Comparison of ENCODE assay signal across 1 cellular context in genomic region chr4:186936496-186937375, GRCh38.
TF ChIP-seq lines count a peak whose summit lies in the region.

No MANE protein-coding gene starts in this region.

TF ChIP-seq in HepG2, 621 proteins besides CTCF, POLR2A, EP300 and RAD21 (continued from another document and continues in another):
- TF ChIP-seq, protein P1, sequence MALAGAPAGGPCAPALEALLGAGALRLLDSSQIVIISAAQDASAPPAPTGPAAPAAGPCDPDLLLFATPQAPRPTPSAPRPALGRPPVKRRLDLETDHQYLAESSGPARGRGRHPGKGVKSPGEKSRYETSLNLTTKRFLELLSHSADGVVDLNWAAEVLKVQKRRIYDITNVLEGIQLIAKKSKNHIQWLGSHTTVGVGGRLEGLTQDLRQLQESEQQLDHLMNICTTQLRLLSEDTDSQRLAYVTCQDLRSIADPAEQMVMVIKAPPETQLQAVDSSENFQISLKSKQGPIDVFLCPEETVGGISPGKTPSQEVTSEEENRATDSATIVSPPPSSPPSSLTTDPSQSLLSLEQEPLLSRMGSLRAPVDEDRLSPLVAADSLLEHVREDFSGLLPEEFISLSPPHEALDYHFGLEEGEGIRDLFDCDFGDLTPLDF (CRISPR knock-in tag; IDR thresholded peaks at IDR 0.05): no peak
- TF ChIP-seq DMTF1 (CRISPR knock-in tag; IDR thresholded peaks at IDR 0.05) (no peak), CREB1 (IDR thresholded peaks at IDR 0.05) (no peak), CREB1 (CRISPR knock-in tag; IDR thresholded peaks at IDR 0.05) (peak; percentile 55; the same call in 1 of the 2 replicates), FOXJ3 (CRISPR knock-in tag; IDR thresholded peaks at IDR 0.05; ENCODE audit: borderline replicate concordance) (peak; percentile 77; the same call in 1 of the 2 replicates), HDAC6 (IDR thresholded peaks at IDR 0.05; ENCODE audit: low read depth, low read length) (no peak), ZSCAN30 (CRISPR knock-in tag; IDR thresholded peaks at IDR 0.05) (no peak), IKZF1 (IDR thresholded peaks at IDR 0.05) (no peak), EED (CRISPR knock-in tag; IDR thresholded peaks at IDR 0.05) (no peak), GABPA (IDR thresholded peaks at IDR 0.05; ENCODE audit: low read depth, low read length) (no peak), GABPA (CRISPR knock-in tag; IDR thresholded peaks at IDR 0.05; ENCODE audit: low read depth) (peak; percentile 38; the same call in 1 of the 2 replicates), THAP8 (CRISPR knock-in tag; IDR thresholded peaks at IDR 0.05; ENCODE audit: borderline replicate concordance) (no peak), ZKSCAN5 (CRISPR knock-in tag; IDR thresholded peaks at IDR 0.05) (no peak), ZNF605 (CRISPR knock-in tag; IDR thresholded peaks at IDR 0.05) (no peak), RBM22 (optimal IDR thresholded peaks at IDR 0.05; ENCODE audit: low read length) (no peak), KLF16 (CRISPR knock-in tag; IDR thresholded peaks at IDR 0.05) (no peak), HOXA7 (CRISPR knock-in tag; IDR thresholded peaks at IDR 0.05) (no peak), ARID2 (CRISPR knock-in tag; IDR thresholded peaks at IDR 0.05; ENCODE audit: borderline replicate concordance) (no peak), MEIS1 (CRISPR knock-in tag; IDR thresholded peaks at IDR 0.05; ENCODE audit: borderline replicate concordance) (no peak), NR2F6 (IDR thresholded peaks at IDR 0.05) (0 out of 2 replicates have a peak, but pooled peaks have one; percentile 17), NR2F6 (CRISPR knock-in tag; IDR thresholded peaks at IDR 0.05) (no peak), ZNF335 (CRISPR knock-in tag; IDR thresholded peaks at IDR 0.05) (no peak), ZNF205 (CRISPR knock-in tag; IDR thresholded peaks at IDR 0.05) (no peak), SIN3B (IDR thresholded peaks at IDR 0.05; ENCODE audit: low read length) (no peak), ZNF317 (CRISPR knock-in tag; IDR thresholded peaks at IDR 0.05) (no peak), CREB3 (CRISPR knock-in tag; IDR thresholded peaks at IDR 0.05) (no peak), RFX5 (IDR thresholded peaks at IDR 0.05; ENCODE audit: low read depth, low read length) (peak; percentile 40; the same call in 1 of the 2 replicates), RXRB (CRISPR knock-in tag; IDR thresholded peaks at IDR 0.05; ENCODE audit: borderline replicate concordance) (peak; percentile 11; the same call in 1 of the 2 replicates), ZKSCAN1 (IDR thresholded peaks at IDR 0.05; ENCODE audit: low read length) (no peak), GLI4 (CRISPR knock-in tag; IDR thresholded peaks at IDR 0.05; ENCODE audit: borderline replicate concordance) (no peak), MED1 (CRISPR knock-in tag; IDR thresholded peaks at IDR 0.05) (peak; percentile 67), ZNF24 (IDR thresholded peaks at IDR 0.05) (no peak), ZNF44 (CRISPR knock-in tag; IDR thresholded peaks at IDR 0.05) (no peak), CREM (IDR thresholded peaks at IDR 0.05) (no peak; the same call in 1 of the 2 replicates), CREM (CRISPR knock-in tag; IDR thresholded peaks at IDR 0.05) (no peak), ELF1 (CRISPR knock-in tag; IDR thresholded peaks at IDR 0.05) (peak; percentile 80), HOMEZ (CRISPR knock-in tag; IDR thresholded peaks at IDR 0.05; ENCODE audit: low read depth) (0 out of 2 replicates have a peak, but pooled peaks have one; percentile 21), SIX4 (CRISPR knock-in tag; IDR thresholded peaks at IDR 0.05) (no peak), ZNF709 (CRISPR knock-in tag; IDR thresholded peaks at IDR 0.05) (no peak), CEBPG (CRISPR knock-in tag; IDR thresholded peaks at IDR 0.05) (peak; percentile 44), SMC3 (IDR thresholded peaks at IDR 0.05; ENCODE audit: low read length) (peak; percentile 27; the same call in 1 of the 2 replicates), ZNF512 (CRISPR knock-in tag; IDR thresholded peaks at IDR 0.05) (no peak), AGO1 (IDR thresholded peaks at IDR 0.05; ENCODE audit: low read depth, low read length, poor library complexity, severe bottlenecking) (no peak), HMGXB4 (CRISPR knock-in tag; IDR thresholded peaks at IDR 0.05; ENCODE audit: borderline replicate concordance in 1 of 2, low read depth in 1 of 2) (no peak; a peak in 1 of 4 replicates), PHF21A (CRISPR knock-in tag; IDR thresholded peaks at IDR 0.05) (peak; percentile 75; the same call in 1 of the 2 replicates), MIXL1 (CRISPR knock-in tag; IDR thresholded peaks at IDR 0.05) (0 out of 2 replicates have a peak, but pooled peaks have one; percentile 20), YEATS4 (CRISPR knock-in tag; IDR thresholded peaks at IDR 0.05; ENCODE audit: borderline replicate concordance) (no peak; the same call in 1 of the 2 replicates), NR2C2 (CRISPR knock-in tag; IDR thresholded peaks at IDR 0.05; ENCODE audit: borderline replicate concordance) (no peak), XBP1 (CRISPR knock-in tag; IDR thresholded peaks at IDR 0.05) (no peak), NFRKB (IDR thresholded peaks at IDR 0.05) (no peak), NAIF1 (CRISPR knock-in tag; IDR thresholded peaks at IDR 0.05; ENCODE audit: borderline replicate concordance) (no peak)
- TF ChIP-seq, protein P2, sequence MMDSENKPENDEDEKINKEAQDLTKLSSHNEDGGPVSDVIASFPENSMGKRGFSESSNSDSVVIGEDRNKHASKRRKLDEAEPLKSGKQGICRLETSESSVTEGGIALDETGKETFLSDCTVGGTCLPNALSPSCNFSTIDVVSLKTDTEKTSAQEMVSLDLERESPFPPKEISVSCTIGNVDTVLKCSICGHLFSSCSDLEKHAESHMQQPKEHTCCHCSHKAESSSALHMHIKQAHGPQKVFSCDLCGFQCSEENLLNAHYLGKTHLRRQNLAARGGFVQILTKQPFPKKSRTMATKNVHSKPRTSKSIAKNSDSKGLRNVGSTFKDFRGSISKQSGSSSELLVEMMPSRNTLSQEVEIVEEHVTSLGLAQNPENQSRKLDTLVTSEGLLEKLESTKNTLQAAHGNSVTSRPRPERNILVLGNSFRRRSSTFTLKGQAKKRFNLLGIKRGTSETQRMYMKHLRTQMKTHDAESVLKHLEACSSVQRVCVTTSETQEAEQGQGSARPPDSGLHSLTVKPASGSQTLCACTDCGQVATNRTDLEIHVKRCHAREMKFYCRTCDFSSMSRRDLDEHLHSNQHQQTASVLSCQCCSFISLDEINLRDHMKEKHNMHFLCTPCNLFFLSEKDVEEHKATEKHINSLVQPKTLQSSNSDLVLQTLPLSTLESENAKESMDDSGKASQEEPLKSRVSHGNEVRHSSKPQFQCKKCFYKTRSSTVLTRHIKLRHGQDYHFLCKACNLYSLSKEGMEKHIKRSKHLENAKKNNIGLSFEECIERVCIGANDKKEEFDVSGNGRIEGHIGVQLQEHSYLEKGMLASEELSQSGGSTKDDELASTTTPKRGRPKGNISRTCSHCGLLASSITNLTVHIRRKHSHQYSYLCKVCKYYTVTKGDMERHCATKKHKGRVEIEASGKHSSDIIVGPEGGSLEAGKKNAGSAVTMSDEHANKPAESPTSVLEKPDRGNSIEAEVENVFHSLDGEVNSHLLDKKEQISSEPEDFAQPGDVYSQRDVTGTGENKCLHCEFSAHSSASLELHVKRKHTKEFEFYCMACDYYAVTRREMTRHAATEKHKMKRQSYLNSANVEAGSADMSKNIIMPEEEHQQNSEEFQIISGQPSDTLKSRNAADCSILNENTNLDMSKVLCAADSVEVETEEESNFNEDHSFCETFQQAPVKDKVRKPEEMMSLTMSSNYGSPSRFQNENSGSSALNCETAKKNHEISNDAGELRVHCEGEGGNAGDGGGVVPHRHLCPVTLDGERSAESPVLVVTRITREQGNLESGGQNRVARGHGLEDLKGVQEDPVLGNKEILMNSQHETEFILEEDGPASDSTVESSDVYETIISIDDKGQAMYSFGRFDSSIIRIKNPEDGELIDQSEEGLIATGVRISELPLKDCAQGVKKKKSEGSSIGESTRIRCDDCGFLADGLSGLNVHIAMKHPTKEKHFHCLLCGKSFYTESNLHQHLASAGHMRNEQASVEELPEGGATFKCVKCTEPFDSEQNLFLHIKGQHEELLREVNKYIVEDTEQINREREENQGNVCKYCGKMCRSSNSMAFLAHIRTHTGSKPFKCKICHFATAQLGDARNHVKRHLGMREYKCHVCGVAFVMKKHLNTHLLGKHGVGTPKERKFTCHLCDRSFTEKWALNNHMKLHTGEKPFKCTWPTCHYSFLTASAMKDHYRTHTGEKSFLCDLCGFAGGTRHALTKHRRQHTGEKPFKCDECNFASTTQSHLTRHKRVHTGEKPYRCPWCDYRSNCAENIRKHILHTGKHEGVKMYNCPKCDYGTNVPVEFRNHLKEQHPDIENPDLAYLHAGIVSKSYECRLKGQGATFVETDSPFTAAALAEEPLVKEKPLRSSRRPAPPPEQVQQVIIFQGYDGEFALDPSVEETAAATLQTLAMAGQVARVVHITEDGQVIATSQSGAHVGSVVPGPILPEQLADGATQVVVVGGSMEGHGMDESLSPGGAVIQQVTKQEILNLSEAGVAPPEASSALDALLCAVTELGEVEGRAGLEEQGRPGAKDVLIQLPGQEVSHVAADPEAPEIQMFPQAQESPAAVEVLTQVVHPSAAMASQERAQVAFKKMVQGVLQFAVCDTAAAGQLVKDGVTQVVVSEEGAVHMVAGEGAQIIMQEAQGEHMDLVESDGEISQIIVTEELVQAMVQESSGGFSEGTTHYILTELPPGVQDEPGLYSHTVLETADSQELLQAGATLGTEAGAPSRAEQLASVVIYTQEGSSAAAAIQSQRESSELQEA (CRISPR knock-in tag; IDR thresholded peaks at IDR 0.05; ENCODE audit: not compliant biosample characterization): no peak
